Comparison of ENCODE assay signal across 10 cellular contexts in genomic region chr1:153771841-153772593, GRCh38. TPM values are rescaled to one million over a fixed set of nuclear protein-coding genes. Genes with fewer than 3 reads are reported as not detected.
DNase-seq lines count a peak whose midpoint lies in the region; ATAC-seq and TF ChIP-seq lines count a peak whose summit lies in the region.
"Had no signal": no experiment of that assay in that cellular context is flagged by ENCODE, and none has a peak within 500 bp of the region (broad histone marks: within the 10 kb centered on the region; RNA-seq: fewer than 3 reads in every experiment).

No MANE protein-coding gene starts in this region.

- no peak overlapping the region for H2AK9ac ChIP-seq in IMR-90 (replicated peaks; ENCODE audit: low read depth, low read length, poor library complexity)

- no peak overlapping the region for H4K8ac ChIP-seq in IMR-90 (ENCODE audit: low read depth in 2 of 2, low read length in 2 of 2)

- no peak overlapping the region for H3K18ac ChIP-seq in IMR-90 (ENCODE audit: low read depth, low read length)

- dilution Hi-C loops in IMR-90 (cut with HindIII; ENCODE audit: low sequenced_read_pairs, unreplicated experiment) = no loop called here

- no peak overlapping the region for H4K91ac ChIP-seq in IMR-90 (ENCODE audit: insufficient read depth, low read depth, low read length)

- H3K56ac ChIP-seq in IMR-90 (ENCODE audit: extremely low read depth, insufficient read depth, low read length) = no peak overlapping the region

- no peak overlapping the region for H2BK20ac ChIP-seq in IMR-90 (ENCODE audit: low read depth, low read length)

- POLR2A ChIA-PET in BJ (lab: Charles Lee) (no interaction called here), IMR-90 (lab: Charles Lee; ENCODE audit: unreplicated experiment) (no interaction called here)

- H3K23ac ChIP-seq in IMR-90 (ENCODE audit: low read depth, low read length) = no peak overlapping the region

- peaks cover 25% of the 10 kb centered on the region for H3K36me3 ChIP-seq in BJ (ENCODE audit: control insufficient read depth, insufficient read depth, low read length)
- H3K36me3 ChIP-seq in IMR-90 (ENCODE audit: control insufficient read depth, insufficient read depth, low read length) = peaks cover 62% of the 10 kb centered on the region

- no peak overlapping the region for H2BK15ac ChIP-seq in IMR-90 (ENCODE audit: low read depth, low read length)

- intact Hi-C loops in IMR-90 (cut with micrococcal nuclease) = loop anchor here (2.0 kb wide), 1 partner anchor 95 kb away; no protein-coding TSS in a partner anchor

- no peak overlapping the region for H3K9ac ChIP-seq in IMR-90 (ENCODE audit: low read depth, low read length)

- no peak overlapping the region for H2AFZ ChIP-seq in IMR-90 (replicated peaks; ENCODE audit: low read length, poor library complexity)

- H3K4ac ChIP-seq in IMR-90 (ENCODE audit: low read depth, low read length) = no peak overlapping the region

- TF ChIP-seq RAD21 in IMR-90 (IDR thresholded peaks at IDR 0.05; ENCODE audit: low read length) = peak; percentile 62

- H3K27me3 ChIP-seq in BJ (ENCODE audit: control insufficient read depth, insufficient read depth, low read length) (no peaks in the 10 kb centered on the region), IMR-90 (ENCODE audit: control insufficient read depth, insufficient read depth, low read length) (no peaks in the 10 kb centered on the region)

- H3K27ac Mint-ChIP-seq in nephron progenitor cell = no peak overlapping the region

- no peak overlapping the region for H3K4me2 ChIP-seq in IMR-90 (ENCODE audit: low read depth, low read length)

- no peak overlapping the region for H3K4me3 Mint-ChIP-seq in nephron progenitor cell

- H2BK120ac ChIP-seq in IMR-90 (ENCODE audit: low read depth, low read length) = no peak overlapping the region

- H3K27ac ChIP-seq in IMR-90 (ENCODE audit: insufficient read depth, low read length) = no peak overlapping the region

- no peak overlapping the region for H2AK5ac ChIP-seq in IMR-90 (ENCODE audit: low read depth, low read length)

- H3K36me3 Mint-ChIP-seq in nephron progenitor cell (ENCODE audit: low read depth) = peaks cover 47% of the 10 kb centered on the region

- H3K4me3 ChIP-seq in BJ (ENCODE audit: low read depth, low read length) (no peak overlapping the region), IMR-90 (ENCODE audit: insufficient read depth, low read depth, low read length) (no peak overlapping the region), choroid plexus epithelial cell (ENCODE audit: low read depth, low read length) (no peak overlapping the region)

- H3K14ac ChIP-seq in IMR-90 (replicated peaks; ENCODE audit: low read depth, low read length) = no peak overlapping the region

- in situ Hi-C loops in IMR-90 (cut with MboI; ENCODE audit: low sequenced_read_pairs) = no loop called here

- H4K20me1 ChIP-seq in IMR-90 (ENCODE audit: insufficient read depth, low read length) = no peaks in the 10 kb centered on the region

- no peaks in the 10 kb centered on the region for H3K9me3 ChIP-seq in IMR-90 (ENCODE audit: control insufficient read depth, insufficient read depth, low read length)

- no peaks in the 10 kb centered on the region for H3K9me3 Mint-ChIP-seq in nephron progenitor cell

- peaks cover 4% of the 10 kb centered on the region; the same call in 1 of the 2 replicates for H3K4me1 ChIP-seq in IMR-90 (ENCODE audit: control insufficient read depth, insufficient read depth, low read length)

- no peak for TF ChIP-seq POLR2A in IMR-90 (IDR thresholded peaks at IDR 0.05; ENCODE audit: low read depth, low read length)

- H4K5ac ChIP-seq in IMR-90 (ENCODE audit: low read depth, low read length) = no peak overlapping the region

- CTCF ChIA-PET in BJ (lab: Yijun Ruan, JAX) = interaction anchor here (0.6 to 3.7 kb wide), 5 partner anchors 9 to 169 kb away, joined by 3 to 14 read pairs (median 4); partner anchors contain the start of genes NPR1 and S100A13
- CTCF ChIA-PET in IMR-90 (lab: Yijun Ruan, JAX) = interaction anchor here (0.6 kb wide), 1 partner anchor 100 kb away, joined by 4 read pairs; no protein-coding TSS in a partner anchor

- TF ChIP-seq CTCF in BJ (IDR thresholded peaks at IDR 0.05; ENCODE audit: insufficient read depth, low read depth, low read length) (peak; percentile 48), IMR-90 (conservative IDR thresholded peaks at IDR 0.05; ENCODE audit: low read depth, low read length) (peak; percentile 44), choroid plexus epithelial cell (conservative IDR thresholded peaks at IDR 0.05; ENCODE audit: low read depth, low read length) (peak; percentile 63), nephron progenitor cell (IDR thresholded peaks at IDR 0.05) (peak; percentile 46)

- BruUV-seq in IMR-90 (replicated peaks; lab: Mats Ljungman, UMichigan) = no TSS peak

- H3K4me1 Mint-ChIP-seq in nephron progenitor cell = peaks cover 49% of the 10 kb centered on the region

- H3K27me3 Mint-ChIP-seq in nephron progenitor cell (ENCODE audit: low read depth, poor library complexity) = peaks cover 4% of the 10 kb centered on the region

- H3K79me1 ChIP-seq in IMR-90 (ENCODE audit: low read depth in 1 of 2, low read length in 2 of 2) = peaks cover 0 to 8% of the 10 kb centered on the region in 2 experiments; a peak in 2 of 4 replicates

- ATAC-seq in IMR-90 (ENCODE audit: low read depth) (no peak), HG03378 (IDR thresholded peaks at IDR 0.05; ENCODE audit: unreplicated experiment) (no peak)

- DNase-seq in BJ (ENCODE audit: low read depth) (no peak), IMR-90 (no peak), choroid plexus epithelial cell (ENCODE audit: low read depth) (no peak), nephron progenitor cell (peak; percentile 76), mucosa of gallbladder (ENCODE audit: low spot score) (no peak), SW480 (ENCODE audit: low spot score) (no peak), HuH-7.5 (ENCODE audit: low spot score) (no peak)
- DNase-seq: activated T-cell treated with anti-CD3 and anti-CD28 coated beads, Interleukin-2, amount 50 U/mL, for 48 hours; stimulated activated CD4-positive, alpha-beta T cell treated with anti-CD3 and anti-CD28 coated beads, Interleukin-2, amount 100 ng/mL, for 48 hours had no signal

- H3K9me1 ChIP-seq in IMR-90 (ENCODE audit: insufficient read depth, low read length) = no peaks in the 10 kb centered on the region; the same call in 1 of the 2 replicates

- no peak overlapping the region for H2BK5ac ChIP-seq in IMR-90 (ENCODE audit: low read depth, low read length, poor library complexity, severe bottlenecking)

- WGBS in IMR-90 (ENCODE audit: extremely low coverage in 2 of 2, insufficient read length in 1 of 2), 2 experiments = 57% methylated on average over 7 of the region's 21 CpGs; no CpG with 5 or more reads in 1 of the 2 experiments

TF ChIP-seq in IMR-90, 13 proteins besides CTCF, POLR2A, EP300 and RAD21:
- TF ChIP-seq ELK1 (IDR thresholded peaks at IDR 0.05; ENCODE audit: borderline replicate concordance, low read depth, low read length) (no peak), MAFK (IDR thresholded peaks at IDR 0.05; ENCODE audit: low read depth, low read length) (no peak), RCOR1 (IDR thresholded peaks at IDR 0.05; ENCODE audit: insufficient replicate concordance, low read length) (no peak), MAZ (IDR thresholded peaks at IDR 0.05; ENCODE audit: borderline replicate concordance, low read depth, low read length) (no peak), MXI1 (IDR thresholded peaks at IDR 0.05; ENCODE audit: borderline replicate concordance, low read depth, low read length) (no peak), BHLHE40 (IDR thresholded peaks at IDR 0.05; ENCODE audit: low read depth, low read length) (no peak), NFE2L2 (IDR thresholded peaks at IDR 0.05; ENCODE audit: low read depth, low read length) (no peak), SMC3 (IDR thresholded peaks at IDR 0.05; ENCODE audit: low read depth, low read length) (no peak), CHD1 (IDR thresholded peaks at IDR 0.05; ENCODE audit: low read depth, low read length) (no peak), FOS (IDR thresholded peaks at IDR 0.05; ENCODE audit: low read depth, low read length) (no peak), RFX5 (IDR thresholded peaks at IDR 0.05; ENCODE audit: low read depth, low read length) (no peak), CEBPB (IDR thresholded peaks at IDR 0.05; ENCODE audit: low read depth, low read length) (no peak), USF2 (IDR thresholded peaks at IDR 0.05; ENCODE audit: low read depth, low read length) (no peak)

RNA-seq across cellular contexts. Expression of gene SLC27A3, which starts 3.2 kb away (rescaled TPM):
- polyA plus RNA-seq in BJ (2011; rRNA removed) = 18.2 and 25.4 TPM in 2 replicates
- 14.8 and 23.4 TPM in 2 replicates for polyA minus RNA-seq in BJ (2011; rRNA and poly(A)+ RNA removed)
- total RNA-seq in IMR-90 (2012; rRNA removed) = 1.9 and 3.2 TPM in 2 replicates
- 9.3 and 9.6 TPM in 2 replicates for polyA plus RNA-seq in IMR-90 (2012; rRNA removed)
- polyA plus RNA-seq in IMR-90 (2012; cell fraction: cytosol; rRNA removed) = 5.9 and 6.6 TPM in 2 replicates
- polyA plus RNA-seq in IMR-90 (2012; cell fraction: nucleus; rRNA removed; ENCODE audit: low replicate concordance) = 30.7 and 38.8 TPM in 2 replicates
- total RNA-seq in mucosa of gallbladder = 22.1 TPM

RNA-seq across cellular contexts. Expression of gene INTS3, which starts 44.2 kb away (rescaled TPM):
- 38.8 and 52.8 TPM in 2 replicates for polyA plus RNA-seq in BJ (2011; rRNA removed)
- 30.1 and 34.8 TPM in 2 replicates for polyA minus RNA-seq in BJ (2011; rRNA and poly(A)+ RNA removed)
- total RNA-seq in IMR-90 (2012; rRNA removed) = 28.1 and 33.5 TPM in 2 replicates
- polyA plus RNA-seq in IMR-90 (2012; rRNA removed) = 53.9 and 59.4 TPM in 2 replicates
- 27.3 and 29.3 TPM in 2 replicates for polyA plus RNA-seq in IMR-90 (2012; cell fraction: cytosol; rRNA removed)
- polyA plus RNA-seq in IMR-90 (2012; cell fraction: nucleus; rRNA removed; ENCODE audit: low replicate concordance) = 367 and 440 TPM in 2 replicates
- total RNA-seq in mucosa of gallbladder = 72.9 TPM
